ENCODE assay signal across 1 cellular context in the genomic region with DNA sequence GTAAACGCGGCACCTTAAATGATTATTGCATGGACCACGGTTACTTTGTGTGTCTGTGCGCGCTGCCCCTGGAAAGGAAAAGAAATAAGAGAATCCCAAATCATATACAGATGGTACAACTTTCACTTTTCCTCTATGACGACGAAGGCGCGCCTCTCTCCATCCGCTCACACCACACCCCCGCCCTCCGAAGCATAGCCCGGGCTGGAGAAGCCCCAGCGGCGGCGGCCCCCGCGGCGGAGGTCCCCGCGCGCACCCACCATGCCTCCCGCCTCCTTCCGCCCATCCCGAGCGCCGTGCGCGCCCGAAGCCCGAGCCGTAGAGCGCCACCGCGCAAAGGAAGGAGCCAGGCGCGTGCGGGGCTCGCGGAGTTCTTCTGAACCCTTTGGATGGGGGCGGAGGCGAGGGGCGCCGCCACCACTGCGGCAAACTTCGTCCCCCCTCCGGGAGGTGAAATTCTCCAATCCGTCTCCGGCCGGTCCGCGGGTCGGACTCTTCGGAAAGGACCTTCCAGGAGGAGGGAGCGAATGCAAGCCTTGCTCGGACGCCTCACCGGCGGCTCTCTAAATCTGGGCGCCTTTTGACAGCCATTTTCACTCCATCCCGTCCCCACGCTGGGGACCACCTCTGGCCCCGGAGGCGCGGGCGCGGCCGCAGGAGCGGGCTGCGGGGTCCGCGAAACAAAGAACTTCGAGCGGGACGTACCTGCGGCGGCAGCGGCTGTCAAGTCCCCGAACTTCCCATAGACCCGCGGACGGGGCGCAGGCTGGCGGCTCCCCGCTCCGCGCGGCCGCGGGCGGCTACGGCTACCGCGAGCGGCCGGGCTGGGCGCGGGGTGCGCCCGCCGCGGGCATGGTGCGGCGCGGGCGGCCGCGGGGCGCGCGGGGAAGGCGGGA.
A peak's percentile ranks its signal among the peaks of the same experiment; 100 is the strongest.
TF ChIP-seq lines count a peak whose summit lies in the region.

No MANE protein-coding gene starts in this region.

TF ChIP-seq in HEK293, 187 proteins besides CTCF, POLR2A, EP300 and RAD21 (continued from another document and continues in another):
- no peak for TF ChIP-seq ZNF280D (tag by site-specific recombination; IDR thresholded peaks at IDR 0.05)
- no peak for TF ChIP-seq ZNF558 (tag by site-specific recombination; IDR thresholded peaks at IDR 0.05)
- TF ChIP-seq ZBTB7A (tag by site-specific recombination; IDR thresholded peaks at IDR 0.05; ENCODE audit: low read depth): 0 out of 2 replicates have a peak, but pooled peaks have one; percentile 14
- peak; percentile 32; the same call in 1 of the 2 replicates for TF ChIP-seq ZNF660 (tag by site-specific recombination; IDR thresholded peaks at IDR 0.05)
- no peak for TF ChIP-seq ZNF169 (tag by site-specific recombination; IDR thresholded peaks at IDR 0.05)
- TF ChIP-seq ZNF621 (tag by site-specific recombination; IDR thresholded peaks at IDR 0.05): no peak
- peak; percentile 90 for TF ChIP-seq ZFHX2 (tag by site-specific recombination; conservative IDR thresholded peaks at IDR 0.05)
- no peak for TF ChIP-seq ZFP3 (tag by site-specific recombination; IDR thresholded peaks at IDR 0.05; ENCODE audit: low read depth)
- TF ChIP-seq ZIC2 (tag by site-specific recombination; IDR thresholded peaks at IDR 0.05): peak; percentile 36
- TF ChIP-seq ZNF561 (tag by site-specific recombination; IDR thresholded peaks at IDR 0.05; ENCODE audit: borderline replicate concordance): peak; percentile 54; the same call in 1 of the 2 replicates
- peak; percentile 53 for TF ChIP-seq ZNF398 (tag by site-specific recombination; IDR thresholded peaks at IDR 0.05)
- TF ChIP-seq ZNF366 (tag by site-specific recombination; conservative IDR thresholded peaks at IDR 0.05): peak; percentile 47
- peak; percentile 48 for TF ChIP-seq FEZF1 (tag by site-specific recombination; IDR thresholded peaks at IDR 0.05)
- TF ChIP-seq ZBTB17 (tag by site-specific recombination; IDR thresholded peaks at IDR 0.05): peak; percentile 63
- TF ChIP-seq ZNF24 (tag by site-specific recombination; IDR thresholded peaks at IDR 0.05): no peak
- TF ChIP-seq ZNF449 (tag by site-specific recombination; IDR thresholded peaks at IDR 0.05): peak; percentile 61; the same call in 1 of the 2 replicates
- 0 out of 2 replicates have a peak, but pooled peaks have one; percentile 24 for TF ChIP-seq KLF7 (tag by site-specific recombination; IDR thresholded peaks at IDR 0.05; ENCODE audit: borderline replicate concordance)
- TF ChIP-seq ZNF76 (tag by site-specific recombination; IDR thresholded peaks at IDR 0.05; ENCODE audit: borderline replicate concordance, low read depth): 0 out of 2 replicates have a peak, but pooled peaks have one; percentile 20
- peak; percentile 74 for TF ChIP-seq ZBTB10 (tag by site-specific recombination; IDR thresholded peaks at IDR 0.05)
- TF ChIP-seq, protein P1, sequence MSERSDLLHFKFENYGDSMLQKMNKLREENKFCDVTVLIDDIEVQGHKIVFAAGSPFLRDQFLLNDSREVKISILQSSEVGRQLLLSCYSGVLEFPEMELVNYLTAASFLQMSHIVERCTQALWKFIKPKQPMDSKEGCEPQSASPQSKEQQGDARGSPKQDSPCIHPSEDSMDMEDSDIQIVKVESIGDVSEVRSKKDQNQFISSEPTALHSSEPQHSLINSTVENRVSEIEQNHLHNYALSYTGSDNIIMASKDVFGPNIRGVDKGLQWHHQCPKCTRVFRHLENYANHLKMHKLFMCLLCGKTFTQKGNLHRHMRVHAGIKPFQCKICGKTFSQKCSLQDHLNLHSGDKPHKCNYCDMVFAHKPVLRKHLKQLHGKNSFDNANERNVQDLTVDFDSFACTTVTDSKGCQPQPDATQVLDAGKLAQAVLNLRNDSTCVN (tag by site-specific recombination; optimal IDR thresholded peaks at IDR 0.05): peak; percentile 95
- peak; percentile 60 for TF ChIP-seq ZNF600 (tag by site-specific recombination; IDR thresholded peaks at IDR 0.05)
- TF ChIP-seq ELK4 (IDR thresholded peaks at IDR 0.05; ENCODE audit: borderline replicate concordance, low read depth, low read length): no peak
- TF ChIP-seq ZNF747 (tag by site-specific recombination; IDR thresholded peaks at IDR 0.05): no peak
- peak; percentile 78 for TF ChIP-seq GLIS1 (tag by site-specific recombination; IDR thresholded peaks at IDR 0.05)
- TF ChIP-seq, protein P2, sequence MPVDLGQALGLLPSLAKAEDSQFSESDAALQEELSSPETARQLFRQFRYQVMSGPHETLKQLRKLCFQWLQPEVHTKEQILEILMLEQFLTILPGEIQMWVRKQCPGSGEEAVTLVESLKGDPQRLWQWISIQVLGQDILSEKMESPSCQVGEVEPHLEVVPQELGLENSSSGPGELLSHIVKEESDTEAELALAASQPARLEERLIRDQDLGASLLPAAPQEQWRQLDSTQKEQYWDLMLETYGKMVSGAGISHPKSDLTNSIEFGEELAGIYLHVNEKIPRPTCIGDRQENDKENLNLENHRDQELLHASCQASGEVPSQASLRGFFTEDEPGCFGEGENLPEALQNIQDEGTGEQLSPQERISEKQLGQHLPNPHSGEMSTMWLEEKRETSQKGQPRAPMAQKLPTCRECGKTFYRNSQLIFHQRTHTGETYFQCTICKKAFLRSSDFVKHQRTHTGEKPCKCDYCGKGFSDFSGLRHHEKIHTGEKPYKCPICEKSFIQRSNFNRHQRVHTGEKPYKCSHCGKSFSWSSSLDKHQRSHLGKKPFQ (tag by site-specific recombination; IDR thresholded peaks at IDR 0.05): peak; percentile 51
- peak; percentile 62 for TF ChIP-seq KLF9 (tag by site-specific recombination; IDR thresholded peaks at IDR 0.05; ENCODE audit: low read depth)
- peak; percentile 62 for TF ChIP-seq ZNF335 (tag by site-specific recombination; conservative IDR thresholded peaks at IDR 0.05)
- peak; percentile 81 for TF ChIP-seq ZBTB8A (tag by site-specific recombination; IDR thresholded peaks at IDR 0.05)
- no peak for TF ChIP-seq ZNF354C (tag by site-specific recombination; IDR thresholded peaks at IDR 0.05; ENCODE audit: borderline replicate concordance, low read depth)
- TF ChIP-seq SALL2 (tag by site-specific recombination; IDR thresholded peaks at IDR 0.05; ENCODE audit: borderline replicate concordance): no peak
- TF ChIP-seq ZNF629 (tag by site-specific recombination; IDR thresholded peaks at IDR 0.05): peak; percentile 78
- TF ChIP-seq ZNF677 (tag by site-specific recombination; IDR thresholded peaks at IDR 0.05): no peak
- TF ChIP-seq, protein P3, sequence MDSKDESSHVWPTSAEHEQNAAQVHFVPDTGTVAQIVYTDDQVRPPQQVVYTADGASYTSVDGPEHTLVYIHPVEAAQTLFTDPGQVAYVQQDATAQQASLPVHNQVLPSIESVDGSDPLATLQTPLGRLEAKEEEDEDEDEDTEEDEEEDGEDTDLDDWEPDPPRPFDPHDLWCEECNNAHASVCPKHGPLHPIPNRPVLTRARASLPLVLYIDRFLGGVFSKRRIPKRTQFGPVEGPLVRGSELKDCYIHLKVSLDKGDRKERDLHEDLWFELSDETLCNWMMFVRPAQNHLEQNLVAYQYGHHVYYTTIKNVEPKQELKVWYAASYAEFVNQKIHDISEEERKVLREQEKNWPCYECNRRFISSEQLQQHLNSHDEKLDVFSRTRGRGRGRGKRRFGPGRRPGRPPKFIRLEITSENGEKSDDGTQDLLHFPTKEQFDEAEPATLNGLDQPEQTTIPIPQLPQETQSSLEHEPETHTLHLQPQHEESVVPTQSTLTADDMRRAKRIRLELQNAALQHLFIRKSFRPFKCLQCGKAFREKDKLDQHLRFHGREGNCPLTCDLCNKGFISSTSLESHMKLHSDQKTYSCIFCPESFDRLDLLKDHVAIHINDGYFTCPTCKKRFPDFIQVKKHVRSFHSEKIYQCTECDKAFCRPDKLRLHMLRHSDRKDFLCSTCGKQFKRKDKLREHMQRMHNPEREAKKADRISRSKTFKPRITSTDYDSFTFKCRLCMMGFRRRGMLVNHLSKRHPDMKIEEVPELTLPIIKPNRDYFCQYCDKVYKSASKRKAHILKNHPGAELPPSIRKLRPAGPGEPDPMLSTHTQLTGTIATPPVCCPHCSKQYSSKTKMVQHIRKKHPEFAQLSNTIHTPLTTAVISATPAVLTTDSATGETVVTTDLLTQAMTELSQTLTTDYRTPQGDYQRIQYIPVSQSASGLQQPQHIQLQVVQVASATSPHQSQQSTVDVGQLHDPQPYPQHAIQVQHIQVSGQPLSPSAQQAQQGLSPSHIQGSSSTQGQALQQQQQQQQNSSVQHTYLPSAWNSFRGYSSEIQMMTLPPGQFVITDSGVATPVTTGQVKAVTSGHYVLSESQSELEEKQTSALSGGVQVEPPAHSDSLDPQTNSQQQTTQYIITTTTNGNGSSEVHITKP (tag by site-specific recombination; IDR thresholded peaks at IDR 0.05): peak; percentile 85
